18 cellular contexts compared by ENCODE assay signal in the genomic region with DNA sequence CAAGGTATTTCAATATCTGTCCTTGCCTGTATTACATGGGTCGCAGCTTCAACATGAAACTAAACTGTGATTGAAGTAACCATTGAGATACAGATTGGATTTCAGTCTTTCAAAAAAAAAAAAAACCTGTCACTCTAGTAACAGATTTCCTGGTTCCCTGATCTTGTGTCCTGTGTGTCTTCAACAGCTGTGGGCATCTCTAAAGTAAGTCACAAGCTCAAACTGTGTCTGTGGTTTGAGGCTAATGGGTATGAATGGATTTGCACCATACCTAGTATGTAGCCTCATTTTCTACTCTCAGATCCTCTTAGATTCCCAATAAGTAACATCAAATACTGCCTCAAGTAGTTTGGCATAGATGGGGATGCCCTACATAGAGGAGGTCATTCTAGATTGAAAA.
DNase-seq lines count a peak whose midpoint lies in the region; ATAC-seq and TF ChIP-seq lines count a peak whose summit lies in the region.
"Had no signal": no experiment of that assay in that cellular context is flagged by ENCODE, and none has a peak within 500 bp of the region (broad histone marks: within the 10 kb centered on the region; RNA-seq: fewer than 3 reads in every experiment).

No MANE protein-coding gene starts in this region.

- H3K4me3 ChIP-seq in KMS-11 (IDR thresholded peaks at IDR 0.05; ENCODE audit: insufficient read depth, low read depth, low read length) (no peak overlapping the region), Caco-2 (ENCODE audit: low read depth, low read length) (no peak overlapping the region)
- H3K4me3 ChIP-seq: left ventricle myocardium inferior, transverse colon had no signal

- ATAC-seq in GM18499 (IDR thresholded peaks at IDR 0.05; ENCODE audit: insufficient read depth, unreplicated experiment) = peak; percentile 2
- ATAC-seq in GM19023 (IDR thresholded peaks at IDR 0.05; ENCODE audit: unreplicated experiment) = peak; percentile 19
- ATAC-seq in HG02759 (IDR thresholded peaks at IDR 0.05; ENCODE audit: unreplicated experiment) = peak; percentile 36

- H3K79me2 ChIP-seq in KMS-11 (ENCODE audit: insufficient read depth, low read depth) = no peaks in the 10 kb centered on the region

- H3K27me3 Mint-ChIP-seq in Caco-2 (ENCODE audit: insufficient read depth, unreplicated experiment) = no peaks in the 10 kb centered on the region

- TF ChIP-seq CTCF in KMS-11 (conservative IDR thresholded peaks at IDR 0.05; ENCODE audit: low read depth, low read length) = no peak
- TF ChIP-seq CTCF in Caco-2 (IDR thresholded peaks at IDR 0.05; ENCODE audit: insufficient read depth in 1 of 2, low read depth in 1 of 2, low read length in 1 of 2, severe bottlenecking in 1 of 2, unreplicated experiment in 1 of 2) = no peak

- no peak overlapping the region for H3K4me3 Mint-ChIP-seq in Caco-2 (ENCODE audit: unreplicated experiment)

- BruUV-seq in Caco-2 (replicated peaks; lab: Mats Ljungman, UMichigan) = no TSS peak

- peaks cover 42% of the 10 kb centered on the region for H3K4me1 ChIP-seq in KMS-11 (ENCODE audit: low read depth, poor library complexity, severe bottlenecking)
- H3K4me1 ChIP-seq in Caco-2 = peaks cover 3% of the 10 kb centered on the region
- H3K4me1 ChIP-seq: BE2C, transverse colon had no signal

- peak overlapping the region; percentile 44 for H3K27ac ChIP-seq in KMS-11
- H3K27ac ChIP-seq: brain microvascular endothelial cell, left ventricle myocardium inferior, transverse colon had no signal

- H4K20me1 ChIP-seq in KMS-11 (ENCODE audit: insufficient read depth) = no peaks in the 10 kb centered on the region

- H3K4me1 Mint-ChIP-seq in Caco-2 (ENCODE audit: low read depth, unreplicated experiment) = no peaks in the 10 kb centered on the region

- POLR2A ChIA-PET in Caco-2 (lab: Charles Lee) = no interaction called here

- H3K4me2 ChIP-seq in KMS-11 = peak overlapping the region; percentile 27; the same call in 1 of the 2 replicates

- H3K36me3 Mint-ChIP-seq in Caco-2 (ENCODE audit: insufficient read depth, unreplicated experiment) = no peaks in the 10 kb centered on the region

- no peak overlapping the region for H3K27ac Mint-ChIP-seq in Caco-2 (ENCODE audit: unreplicated experiment)

- CTCF ChIA-PET in Caco-2 (lab: Charles Lee) = interaction anchor here (0.6 kb wide), 1 partner anchor 11 kb away, joined by 3 read pairs; no protein-coding TSS in a partner anchor

- DNase-seq in NCI-H226 = no peak
- DNase-seq in NOMO-1 (lab: John Stamatoyannopoulos, UW; ENCODE audit: unreplicated experiment in 2 of 2) = no peak
- DNase-seq in Caco-2 = no peak
- DNase-seq in SK-N-DZ (ENCODE audit: low spot score) = no peak
- DNase-seq: activated CD4-positive, alpha-beta T cell treated with anti-CD3 and anti-CD28 coated beads, Interleukin-2, amount 50 U/mL, for 4 hours; activated gamma-delta T cell; BE2C; brain microvascular endothelial cell; DND-41; effector CD4-positive, alpha-beta T cell; left ventricle myocardium inferior; NCI-H2081 treated with DMSO at 0.1 percent for 48 hours; SHP77; transverse colon had no signal

- no peak overlapping the region for H3K9ac ChIP-seq in KMS-11

- intact Hi-C loops in Caco-2 (cut with micrococcal nuclease; ENCODE audit: unreplicated experiment) = no loop called here

- H2AFZ ChIP-seq in KMS-11 (ENCODE audit: low read depth) = no peak overlapping the region

- no peaks in the 10 kb centered on the region for H3K27me3 ChIP-seq in KMS-11 (ENCODE audit: insufficient read depth, low read depth)
- no peaks in the 10 kb centered on the region for H3K27me3 ChIP-seq in Caco-2 (replicated peaks; ENCODE audit: control insufficient read depth, insufficient read depth, low read length)
- H3K27me3 ChIP-seq: BE2C, brain microvascular endothelial cell, transverse colon had no signal

- no peaks in the 10 kb centered on the region for H3K36me3 ChIP-seq in KMS-11 (ENCODE audit: insufficient read depth)
- no peaks in the 10 kb centered on the region for H3K36me3 ChIP-seq in Caco-2 (ENCODE audit: control insufficient read depth, insufficient read depth, low read length)
- H3K36me3 ChIP-seq: BE2C, brain microvascular endothelial cell, left ventricle myocardium inferior, transverse colon had no signal

- H3K9me3 Mint-ChIP-seq in Caco-2 (ENCODE audit: unreplicated experiment) = no peaks in the 10 kb centered on the region

- no peaks in the 10 kb centered on the region for H3K9me3 ChIP-seq in Caco-2
- H3K9me3 ChIP-seq: BE2C, left ventricle myocardium inferior, transverse colon had no signal
